16 cellular contexts compared by ENCODE assay signal in genomic region chr13:98524391-98524790, GRCh38. TPM values are rescaled to one million over a fixed set of nuclear protein-coding genes. Genes with fewer than 3 reads are reported as not detected.
DNase-seq lines count a peak whose midpoint lies in the region; ATAC-seq and TF ChIP-seq lines count a peak whose summit lies in the region.
"Had no signal": no experiment of that assay in that cellular context is flagged by ENCODE, and none has a peak within 500 bp of the region (broad histone marks: within the 10 kb centered on the region; RNA-seq: fewer than 3 reads in every experiment).

No MANE protein-coding gene starts in this region.

- no peak for TF ChIP-seq POLR2A in adrenal gland (IDR thresholded peaks at IDR 0.05)

- H2BK12ac ChIP-seq in trophoblast cell (ENCODE audit: low read length) = no peak overlapping the region

- H2AFZ ChIP-seq in KMS-11 (ENCODE audit: low read depth) (no peak overlapping the region), trophoblast cell (ENCODE audit: insufficient read depth, low read length, poor library complexity) (no peak overlapping the region)

- no peaks in the 10 kb centered on the region for H3K79me1 ChIP-seq in trophoblast cell (ENCODE audit: low read length)

- H3K4ac ChIP-seq in trophoblast cell (ENCODE audit: low read depth, low read length) = peak overlapping the region; percentile 40

- peaks cover 82% of the 10 kb centered on the region for H3K79me2 ChIP-seq in KMS-11 (ENCODE audit: insufficient read depth, low read depth)
- H3K79me2 ChIP-seq in trophoblast cell (ENCODE audit: control insufficient read depth, insufficient read depth, low read length, poor library complexity) = peaks cover 13% of the 10 kb centered on the region

- no peaks in the 10 kb centered on the region for H3K27me3 Mint-ChIP-seq in activated CD8-positive, alpha-beta T cell treated with anti-CD3 and anti-CD28 coated beads for 36 hours
- H3K27me3 Mint-ChIP-seq in activated CD8-positive, alpha-beta T cell treated with anti-CD3 and anti-CD28 coated beads, Interleukin-2, amount 10 ng/mL, durations not matched to agents 7 days and 5 days (ENCODE audit: low read depth) = no peaks in the 10 kb centered on the region
- no peaks in the 10 kb centered on the region for H3K27me3 Mint-ChIP-seq in brain

- H2BK120ac ChIP-seq in trophoblast cell (ENCODE audit: insufficient read depth, low read length, poor library complexity) = no peak overlapping the region

- H3K36me3 ChIP-seq in KMS-11 (ENCODE audit: insufficient read depth) (no peaks in the 10 kb centered on the region), trophoblast cell (ENCODE audit: control insufficient read depth in 1 of 2, insufficient read depth in 2 of 2, low read length in 2 of 2) (peaks cover 0 to 2% of the 10 kb centered on the region in 2 experiments), adrenal gland (replicated peaks in 1 of 2) (no peaks in the 10 kb centered on the region)
- H3K36me3 ChIP-seq: cardiac muscle cell, lower lobe of right lung had no signal

- H3K36me3 Mint-ChIP-seq in activated CD8-positive, alpha-beta T cell treated with anti-CD3 and anti-CD28 coated beads for 36 hours (ENCODE audit: low read depth) = peaks cover 5% of the 10 kb centered on the region
- H3K36me3 Mint-ChIP-seq in activated CD8-positive, alpha-beta T cell treated with anti-CD3 and anti-CD28 coated beads, Interleukin-2, amount 10 ng/mL, durations not matched to agents 7 days and 5 days (ENCODE audit: low read depth) = peaks cover 10% of the 10 kb centered on the region
- H3K36me3 Mint-ChIP-seq in brain = peaks cover 25% of the 10 kb centered on the region
- H3K36me3 Mint-ChIP-seq: natural killer cell had no signal

- H3K9me3 Mint-ChIP-seq in activated CD8-positive, alpha-beta T cell treated with anti-CD3 and anti-CD28 coated beads for 36 hours = no peaks in the 10 kb centered on the region
- no peaks in the 10 kb centered on the region for H3K9me3 Mint-ChIP-seq in activated CD8-positive, alpha-beta T cell treated with anti-CD3 and anti-CD28 coated beads, Interleukin-2, amount 10 ng/mL, durations not matched to agents 7 days and 5 days (ENCODE audit: insufficient read depth)
- H3K9me3 Mint-ChIP-seq in brain = peaks cover 0 to 16% (median 0%) of the 10 kb centered on the region in 5 experiments
- H3K9me3 Mint-ChIP-seq: activated naive CD4-positive, alpha-beta T cell treated with anti-CD3 and anti-CD28 coated beads for 36 hours; natural killer cell had no signal

- H2AK5ac ChIP-seq in trophoblast cell (ENCODE audit: low read length) = no peak overlapping the region

- H3K4me1 ChIP-seq in KMS-11 (ENCODE audit: low read depth, poor library complexity, severe bottlenecking) = peaks cover 46% of the 10 kb centered on the region
- peaks cover 5 to 7% of the 10 kb centered on the region in 2 experiments for H3K4me1 ChIP-seq in trophoblast cell (ENCODE audit: control insufficient read depth in 1 of 2, insufficient read depth in 2 of 2, low read length in 2 of 2)
- peaks cover 8 to 15% of the 10 kb centered on the region in 2 donors for H3K4me1 ChIP-seq in adrenal gland (replicated peaks in 1 of 2)

- H4K91ac ChIP-seq in trophoblast cell (ENCODE audit: low read depth, low read length) = no peak overlapping the region

- no peak for DNase-seq in activated CD8-positive, alpha-beta T cell treated with anti-CD3 and anti-CD28 coated beads for 36 hours
- DNase-seq in activated CD8-positive, alpha-beta T cell treated with anti-CD3 and anti-CD28 coated beads, Interleukin-2, amount 10 ng/mL, durations not matched to agents 7 days and 5 days = no peak
- no peak for DNase-seq in trophoblast cell
- no peak for DNase-seq in left lobe of liver (ENCODE audit: low spot score)
- DNase-seq in NCI-H446 treated with DMSO at 0.1 percent for 48 hours (lab: John Stamatoyannopoulos, UW) = no peak
- no peak for DNase-seq in adrenal gland
- DNase-seq: activated naive CD4-positive, alpha-beta T cell treated with anti-CD3 and anti-CD28 coated beads for 36 hours; lower lobe of right lung; natural killer cell; NCI-H1092; psoas muscle; SHP77 treated with DMSO at 0.1 percent for 48 hours; stimulated activated CD4-positive, alpha-beta T cell treated with anti-CD3 and anti-CD28 coated beads, Interleukin-12 subunit alpha, Interleukin-12 subunit beta, amount 100 ng/mL, for 4 hours had no signal

- intact Hi-C loops in activated CD8-positive, alpha-beta T cell treated with anti-CD3 and anti-CD28 coated beads for 36 hours (cut with micrococcal nuclease) = no loop called here
- intact Hi-C loops in adrenal gland (cut with DNase I) = loop anchor here in 1 of 2 donors (10.0 kb wide), 1 partner anchor 50 kb away; the partner anchor contains the start of gene STK24

- H3K4me3 ChIP-seq in KMS-11 (IDR thresholded peaks at IDR 0.05; ENCODE audit: insufficient read depth, low read depth, low read length) (no peak overlapping the region), trophoblast cell (ENCODE audit: low read depth, low read length) (no peak overlapping the region), adrenal gland (no peak overlapping the region)
- H3K4me3 ChIP-seq: cardiac muscle cell, lower lobe of right lung, psoas muscle had no signal

- POLR2A ChIA-PET in activated CD8-positive, alpha-beta T cell treated with anti-CD3 and anti-CD28 coated beads for 36 hours (lab: Charles Lee) = no interaction called here
- POLR2A ChIA-PET in activated CD8-positive, alpha-beta T cell treated with anti-CD3 and anti-CD28 coated beads, Interleukin-2, amount 10 ng/mL, durations not matched to agents 7 days and 5 days (lab: Charles Lee) = no interaction called here

- H3K27ac Mint-ChIP-seq in activated CD8-positive, alpha-beta T cell treated with anti-CD3 and anti-CD28 coated beads for 36 hours = peak overlapping the region; percentile 60
- no peak overlapping the region for H3K27ac Mint-ChIP-seq in activated CD8-positive, alpha-beta T cell treated with anti-CD3 and anti-CD28 coated beads, Interleukin-2, amount 10 ng/mL, durations not matched to agents 7 days and 5 days
- peak overlapping the region in 4 of 5 experiments; percentile 8 to 74 (median 54) for H3K27ac Mint-ChIP-seq in brain
- H3K27ac Mint-ChIP-seq: activated naive CD4-positive, alpha-beta T cell treated with anti-CD3 and anti-CD28 coated beads for 36 hours had no signal

- no peak overlapping the region for H3K18ac ChIP-seq in trophoblast cell (ENCODE audit: low read length)

- H3K9me3 ChIP-seq in trophoblast cell (ENCODE audit: insufficient read depth, low read depth, low read length) (no peaks in the 10 kb centered on the region), adrenal gland (replicated peaks in 1 of 3) (no peaks in the 10 kb centered on the region)
- H3K9me3 ChIP-seq: lower lobe of right lung, psoas muscle had no signal

- no peaks in the 10 kb centered on the region for H3K27me3 ChIP-seq in KMS-11 (ENCODE audit: insufficient read depth, low read depth)
- no peaks in the 10 kb centered on the region for H3K27me3 ChIP-seq in trophoblast cell (ENCODE audit: insufficient read depth, low read length)
- H3K27me3 ChIP-seq in adrenal gland = no peaks in the 10 kb centered on the region
- H3K27me3 ChIP-seq: cardiac muscle cell had no signal

- no peak overlapping the region for H2BK5ac ChIP-seq in trophoblast cell (ENCODE audit: low read depth, low read length, poor library complexity)

- peaks cover 91% of the 10 kb centered on the region for H3K4me1 Mint-ChIP-seq in activated CD8-positive, alpha-beta T cell treated with anti-CD3 and anti-CD28 coated beads for 36 hours (ENCODE audit: low read depth)
- peaks cover 68% of the 10 kb centered on the region for H3K4me1 Mint-ChIP-seq in activated CD8-positive, alpha-beta T cell treated with anti-CD3 and anti-CD28 coated beads, Interleukin-2, amount 10 ng/mL, durations not matched to agents 7 days and 5 days (ENCODE audit: low read depth)
- peaks cover 92% of the 10 kb centered on the region for H3K4me1 Mint-ChIP-seq in brain

- H4K12ac ChIP-seq in trophoblast cell (ENCODE audit: low read depth, low read length) = no peak overlapping the region

- TF ChIP-seq CTCF in activated CD8-positive, alpha-beta T cell treated with anti-CD3 and anti-CD28 coated beads for 36 hours (IDR thresholded peaks at IDR 0.05) = no peak
- no peak for TF ChIP-seq CTCF in KMS-11 (conservative IDR thresholded peaks at IDR 0.05; ENCODE audit: low read depth, low read length)
- no peak for TF ChIP-seq CTCF in brain (conservative IDR thresholded peaks at IDR 0.05)
- TF ChIP-seq CTCF in adrenal gland (IDR thresholded peaks at IDR 0.05) = no peak

- no peaks in the 10 kb centered on the region for H4K20me1 ChIP-seq in KMS-11 (ENCODE audit: insufficient read depth)

- WGBS in trophoblast cell (ENCODE audit: extremely low coverage, insufficient coverage, insufficient read length) = no CpG with 5 or more reads among the region's 11 CpGs
- WGBS in adrenal gland, 4 donors = 81 to 98% (median 92%) methylated on average over 4 to 11 of the region's 11 CpGs

- H3K9ac ChIP-seq in KMS-11 (peak overlapping the region; percentile 69; the same call in 1 of the 2 replicates), trophoblast cell (ENCODE audit: low read length) (no peak overlapping the region)

- H4K8ac ChIP-seq in trophoblast cell (ENCODE audit: low read depth, low read length) = no peak overlapping the region

- peak overlapping the region; percentile 99 for H3K27ac ChIP-seq in KMS-11
- H3K27ac ChIP-seq in trophoblast cell (ENCODE audit: low read depth, low read length) = no peak overlapping the region
- no peak overlapping the region for H3K27ac ChIP-seq in adrenal gland
- H3K27ac ChIP-seq: lower lobe of right lung, psoas muscle had no signal

- CTCF ChIA-PET in activated CD8-positive, alpha-beta T cell treated with anti-CD3 and anti-CD28 coated beads for 36 hours (lab: Charles Lee) = interaction anchor here (1.4 kb wide), 1 partner anchor 11 kb away, joined by 4 read pairs; no protein-coding TSS in a partner anchor
- CTCF ChIA-PET in activated CD8-positive, alpha-beta T cell treated with anti-CD3 and anti-CD28 coated beads, Interleukin-2, amount 10 ng/mL, durations not matched to agents 7 days and 5 days (lab: Charles Lee) = no interaction called here

- no peak overlapping the region for H3K4me3 Mint-ChIP-seq in activated CD8-positive, alpha-beta T cell treated with anti-CD3 and anti-CD28 coated beads for 36 hours
- H3K4me3 Mint-ChIP-seq in activated CD8-positive, alpha-beta T cell treated with anti-CD3 and anti-CD28 coated beads, Interleukin-2, amount 10 ng/mL, durations not matched to agents 7 days and 5 days = no peak overlapping the region
- peak overlapping the region in 1 of 5 experiments; percentile 11 for H3K4me3 Mint-ChIP-seq in brain
- H3K4me3 Mint-ChIP-seq: activated naive CD4-positive, alpha-beta T cell treated with anti-CD3 and anti-CD28 coated beads for 36 hours; natural killer cell had no signal

- ATAC-seq in activated CD8-positive, alpha-beta T cell treated with anti-CD3 and anti-CD28 coated beads for 36 hours = no peak
- ATAC-seq in activated CD8-positive, alpha-beta T cell treated with anti-CD3 and anti-CD28 coated beads, Interleukin-2, amount 10 ng/mL, durations not matched to agents 7 days and 5 days = no peak
- no peak for ATAC-seq in left lobe of liver
- ATAC-seq: lower lobe of right lung had no signal

- H3K14ac ChIP-seq in trophoblast cell (ENCODE audit: low read length) = no peak overlapping the region

- H3K4me2 ChIP-seq in KMS-11 = peak overlapping the region; percentile 37; the same call in 1 of the 2 replicates
- no peak overlapping the region for H3K4me2 ChIP-seq in trophoblast cell (ENCODE audit: low read length)

- no peak overlapping the region for H3K23ac ChIP-seq in trophoblast cell (ENCODE audit: low read length)

RNA-seq across cellular contexts. Expression of gene STK24, which starts 52.5 kb away (rescaled TPM):
- total RNA-seq in activated CD8-positive, alpha-beta T cell treated with anti-CD3 and anti-CD28 coated beads for 36 hours = 100 to 1,000 TPM; 118 TPM
- total RNA-seq in activated CD8-positive, alpha-beta T cell treated with anti-CD3 and anti-CD28 coated beads, Interleukin-2, amount 10 ng/mL, durations not matched to agents 7 days and 5 days = 100 to 1,000 TPM; 140 to 151 TPM
- 119 TPM for polyA plus RNA-seq in brain (ENCODE audit: insufficient read depth, low read depth, low replicate concordance)
- polyA plus RNA-seq in trophoblast cell (2013) = 105 and 107 TPM in 2 replicates
- total RNA-seq in left lobe of liver = 17.0 TPM
- 10 to 100 TPM; 35.9 to 72.2 (median 58.7) TPM for total RNA-seq in adrenal gland
- polyA plus RNA-seq in adrenal gland = 10 to 100 TPM; 17.7 to 69.6 (median 26.3) TPM
